8 cellular contexts compared by ENCODE assay signal in genomic region chr19:47315125-47315821, GRCh38. TPM values are rescaled to one million over a fixed set of nuclear protein-coding genes. Genes with fewer than 3 reads are reported as not detected.
DNase-seq lines count a peak whose midpoint lies in the region; ATAC-seq lines count a peak whose summit lies in the region.

No MANE protein-coding gene starts in this region.

- CTCF ChIA-PET in CD8-positive, alpha-beta memory T cell (lab: Charles Lee): no interaction called here

- no peaks in the 10 kb centered on the region for H3K9me3 Mint-ChIP-seq in CD8-positive, alpha-beta memory T cell

- no peak overlapping the region for H3K27ac Mint-ChIP-seq in CD8-positive, alpha-beta memory T cell

- H3K36me3 Mint-ChIP-seq in CD8-positive, alpha-beta memory T cell: no peaks in the 10 kb centered on the region

- H3K4me1 Mint-ChIP-seq in CD8-positive, alpha-beta memory T cell: no peaks in the 10 kb centered on the region

- peak overlapping the region; percentile 61 for H3K27ac ChIP-seq in CD8-positive, alpha-beta memory T cell (ENCODE audit: low read depth, low read length)

- no peaks in the 10 kb centered on the region for H3K9me3 ChIP-seq in CD8-positive, alpha-beta memory T cell (ENCODE audit: low read length)

- POLR2A ChIA-PET in CD8-positive, alpha-beta memory T cell (lab: Charles Lee): no interaction called here

- H3K4me3 ChIP-seq in CD8-positive, alpha-beta memory T cell (ENCODE audit: low read length): no peak overlapping the region

- H3K36me3 ChIP-seq in CD8-positive, alpha-beta memory T cell (ENCODE audit: insufficient read depth, low read length): no peaks in the 10 kb centered on the region

- no peaks in the 10 kb centered on the region for H3K27me3 ChIP-seq in CD8-positive, alpha-beta memory T cell (ENCODE audit: insufficient read depth, low read length, poor library complexity, severe bottlenecking)

- no peak for ATAC-seq in GM21423 (IDR thresholded peaks at IDR 0.05; ENCODE audit: unreplicated experiment)

- H3K27me3 Mint-ChIP-seq in CD8-positive, alpha-beta memory T cell: peaks cover 10 to 36% of the 10 kb centered on the region in 2 donors

- no peak for DNase-seq in CD8-positive, alpha-beta memory T cell
- DNase-seq in LHCN-M2 (ENCODE audit: low read depth) (peak; percentile 85), amniotic epithelial cell (ENCODE audit: low read depth) (peak; percentile 96), inferior parietal cortex (ENCODE audit: extremely low spot score) (peak; percentile 36), NCI-H748 (lab: John Stamatoyannopoulos, UW; ENCODE audit: unreplicated experiment) (no peak), cortex of kidney (lab: John Stamatoyannopoulos, UW) (no peak)
- DNase-seq in stimulated activated CD4-positive, alpha-beta T cell treated with anti-CD3 and anti-CD28 coated beads, Interleukin-4, amount 100 ng/mL, for 48 hours (ENCODE audit: low read depth in 2 of 2): peak; percentile 19 to 20

- no peak overlapping the region for H3K4me3 Mint-ChIP-seq in CD8-positive, alpha-beta memory T cell

- H3K4me1 ChIP-seq in CD8-positive, alpha-beta memory T cell (ENCODE audit: insufficient read depth, low read length): no peaks in the 10 kb centered on the region

RNA-seq across cellular contexts. Expression of gene C5AR1, which starts 5.6 kb away (rescaled TPM):
- total RNA-seq in CD8-positive, alpha-beta memory T cell: 1 to 10 TPM; 1.3 to 1.8 TPM
- polyA plus RNA-seq in CD8-positive, alpha-beta memory T cell: not detected
- total RNA-seq in LHCN-M2 (2014; rRNA removed): not detected in 2 replicates
- polyA plus RNA-seq in LHCN-M2 (2012): 0.07 TPM

RNA-seq across cellular contexts. Expression of gene C5AR2, which starts 16.7 kb away (rescaled TPM):
- under 1 TPM; 0.07 to 0.22 TPM for total RNA-seq in CD8-positive, alpha-beta memory T cell
- polyA plus RNA-seq in CD8-positive, alpha-beta memory T cell: 0.06 TPM
- not detected in 2 replicates for total RNA-seq in LHCN-M2 (2014; rRNA removed)
- polyA plus RNA-seq in LHCN-M2 (2012): 0.02 TPM

RNA-seq across cellular contexts. Expression of gene DHX34, which starts 33.8 kb away (rescaled TPM):
- 10 to 100 TPM; 23.2 to 24.5 TPM for total RNA-seq in CD8-positive, alpha-beta memory T cell
- polyA plus RNA-seq in CD8-positive, alpha-beta memory T cell: 7.7 TPM
- total RNA-seq in LHCN-M2 (2014; rRNA removed): 15.7 and 19.4 TPM in 2 replicates
- 8.0 TPM for polyA plus RNA-seq in LHCN-M2 (2012)

RNA-seq across cellular contexts. Expression of gene INAFM1, which starts 40.6 kb away (rescaled TPM):
- total RNA-seq in CD8-positive, alpha-beta memory T cell: 1 to 10 TPM; 7.3 to 9.3 TPM
- 2.3 TPM for polyA plus RNA-seq in CD8-positive, alpha-beta memory T cell
- total RNA-seq in LHCN-M2 (2014; rRNA removed): 0.51 and 0.80 TPM in 2 replicates
- polyA plus RNA-seq in LHCN-M2 (2012): 7.5 TPM

RNA-seq across cellular contexts. Expression of gene CCDC9, which starts 58.9 kb away (rescaled TPM):
- total RNA-seq in CD8-positive, alpha-beta memory T cell: 10 to 100 TPM; 20.4 to 23.1 TPM
- polyA plus RNA-seq in CD8-positive, alpha-beta memory T cell: 9.4 TPM
- total RNA-seq in LHCN-M2 (2014; rRNA removed): 4.9 and 16.2 TPM in 2 replicates
- 18.9 TPM for polyA plus RNA-seq in LHCN-M2 (2012)

Comparison
In these comparisons a context has a peak if more than half of its experiments do, and no peak if none do; other contexts are left out.
1. DNase-seq: peak in LHCN-M2 (single experiment), amniotic epithelial cell (single experiment), inferior parietal cortex (single experiment) and stimulated activated CD4-positive, alpha-beta T cell treated with anti-CD3 and anti-CD28 coated beads, Interleukin-4, amount 100 ng/mL, for 48 hours (2 of 2); none in CD8-positive, alpha-beta memory T cell (0 of 5), NCI-H748 (single experiment) and cortex of kidney (single experiment).